ENCODE assay signal across 18 cellular contexts in genomic region chr2:81327916-81328315, GRCh38.
DNase-seq lines count a peak whose midpoint lies in the region; ATAC-seq lines count a peak whose summit lies in the region.
"Had no signal": no experiment of that assay in that cellular context is flagged by ENCODE, and none has a peak within 500 bp of the region (broad histone marks: within the 10 kb centered on the region; RNA-seq: fewer than 3 reads in every experiment).

No MANE protein-coding gene starts in this region.

- DNase-seq in Ammon's horn (ENCODE audit: low spot score) = peak; percentile 15
- peak; percentile 77 for DNase-seq in NCI-H1694 (lab: John Stamatoyannopoulos, UW)
- peak; percentile 62 to 80 for DNase-seq in NCI-H524 (lab: John Stamatoyannopoulos, UW)
- peak; percentile 72 for DNase-seq in cerebellar cortex (ENCODE audit: low spot score)
- DNase-seq in ureter (ENCODE audit: low spot score) = no peak
- DNase-seq in NK-92 treated with Interleukin-12 subunit alpha and Interleukin-12 subunit beta, amount 100 ng/mL, for 24 hours (lab: John Stamatoyannopoulos, UW) = no peak
- DNase-seq: ACHN; Caco-2; CD4-positive, alpha-beta T cell; DMS53; DND-41; EL; HCEC 1CT; IMR-90 had no signal

- ATAC-seq in GM21717 (IDR thresholded peaks at IDR 0.05; ENCODE audit: unreplicated experiment) = no peak
- no peak for ATAC-seq in HG02571 (IDR thresholded peaks at IDR 0.05; ENCODE audit: unreplicated experiment)
- ATAC-seq: GM23338, K562 had no signal

Comparison
In these comparisons a context has a peak if more than half of its experiments do, and no peak if none do; other contexts are left out.
1. DNase-seq: peak in Ammon's horn (single experiment), NCI-H1694 (single experiment), NCI-H524 (2 of 2) and cerebellar cortex (single experiment); none in ureter (single experiment) and NK-92 treated with Interleukin-12 subunit alpha and Interleukin-12 subunit beta, amount 100 ng/mL, for 24 hours (single experiment).